8 cellular contexts compared by ENCODE assay signal in genomic region chr7:94394399-94395140, GRCh38. TPM values are rescaled to one million over a fixed set of nuclear protein-coding genes. Genes with fewer than 3 reads are reported as not detected.
DNase-seq lines count a peak whose midpoint lies in the region; TF ChIP-seq lines count a peak whose summit lies in the region.

Gene COL1A2 (plus strand): TSS chr7:94394895. CDS start chr7:94395032, 137 bp downstream.

- H3K27ac Mint-ChIP-seq in activated naive CD8-positive, alpha-beta T cell treated with anti-CD3 and anti-CD28 coated beads for 36 hours: no peak within 1 kb of the TSS

- H3K4me2 ChIP-seq in GM23248 (ENCODE audit: unreplicated experiment): peak within 1 kb of the TSS; percentile 98

- DNase-seq in AG04449 (ENCODE audit: low read depth, low spot score): peak; percentile 98
- peak; percentile 99 for DNase-seq in GM23248
- peak; percentile 20 for DNase-seq in activated naive CD8-positive, alpha-beta T cell treated with anti-CD3 and anti-CD28 coated beads for 36 hours
- peak; percentile 58 to 99 for DNase-seq in cardiac muscle cell (ENCODE audit: low read depth in 1 of 2, low spot score in 1 of 2)
- DNase-seq in posterior vena cava (ENCODE audit: low spot score): peak; percentile 97
- no peak for DNase-seq in NCI-H1092 (lab: John Stamatoyannopoulos, UW)
- DNase-seq in SK-N-DZ (ENCODE audit: low spot score): no peak
- no peak for DNase-seq in NK-92 treated with Interleukin-12 subunit alpha and Interleukin-12 subunit beta, amount 100 ng/mL, for 24 hours (lab: John Stamatoyannopoulos, UW)

- peak within 1 kb of the TSS; percentile 100 for H3K27ac ChIP-seq in GM23248
- no peak within 1 kb of the TSS for H3K27ac ChIP-seq in cardiac muscle cell

- POLR2A ChIA-PET in AG04449 (lab: Yijun Ruan, JAX): interaction anchor here (0.7 to 13.6 kb wide), 28 partner anchors 10 to 114 kb away, joined by 3 to 691 read pairs (median 7); no protein-coding TSS in a partner anchor

- peaks cover 83% of the 10 kb centered on the region for H3K79me2 ChIP-seq in GM23248 (ENCODE audit: insufficient read depth)

- H3F3A ChIP-seq in GM23248 (ENCODE audit: insufficient read depth): peaks cover 65% of the 10 kb centered on the region

- no peaks in the 10 kb centered on the region for H3K9me3 Mint-ChIP-seq in activated naive CD8-positive, alpha-beta T cell treated with anti-CD3 and anti-CD28 coated beads for 36 hours

- CTCF ChIA-PET in AG04449 (lab: Yijun Ruan, JAX): interaction anchor here (0.6 to 13.3 kb wide), 21 partner anchors 8 to 101 kb away, joined by 3 to 545 read pairs (median 4); no protein-coding TSS in a partner anchor

- H3K4me1 ChIP-seq in GM23248 (ENCODE audit: insufficient read depth) (peaks cover 28% of the 10 kb centered on the region), cardiac muscle cell (ENCODE audit: low read depth) (peaks cover 17% of the 10 kb centered on the region)

- H3K9me3 ChIP-seq in GM23248 (ENCODE audit: low read depth): no peaks in the 10 kb centered on the region
- no peaks in the 10 kb centered on the region for H3K9me3 ChIP-seq in cardiac muscle cell (ENCODE audit: low read depth)

- H2AFZ ChIP-seq in GM23248: no peak within 1 kb of the TSS

- H3K36me3 ChIP-seq in GM23248 (ENCODE audit: low read depth) (peaks cover 46% of the 10 kb centered on the region), cardiac muscle cell (no peaks in the 10 kb centered on the region)

- H4K20me1 ChIP-seq in GM23248 (ENCODE audit: insufficient read depth): no peaks in the 10 kb centered on the region

- in situ Hi-C loops in GM23248 (cut with MboI): loop anchor here (10.0 kb wide), 1 partner anchor 100 kb away; no protein-coding TSS in a partner anchor

- peak within 1 kb of the TSS; percentile 73 for H3K4me3 ChIP-seq in AG04449 (ENCODE audit: low read depth, low read length)
- H3K4me3 ChIP-seq in GM23248: peak within 1 kb of the TSS; percentile 99
- peak within 1 kb of the TSS; percentile 23 for H3K4me3 ChIP-seq in cardiac muscle cell

- H3K27me3 ChIP-seq in GM23248 (replicated peaks; ENCODE audit: insufficient read depth): no peaks in the 10 kb centered on the region
- no peaks in the 10 kb centered on the region for H3K27me3 ChIP-seq in cardiac muscle cell

- TF ChIP-seq CTCF in AG04449 (IDR thresholded peaks at IDR 0.05; ENCODE audit: insufficient read depth, low read length, missing control alignments): no peak
- TF ChIP-seq CTCF in cardiac muscle cell (IDR thresholded peaks at IDR 0.05; ENCODE audit: low read depth, low read length): no peak

- 1 to 2% methylated on average over 20 to 34 of the region's 34 CpGs for WGBS in GM23248 (ENCODE audit: low coverage in 1 of 2, low lambda C conversion rate in 2 of 2, missing lambda C conversion rate in 2 of 2), 2 experiments

- H3K9me2 ChIP-seq in GM23248 (ENCODE audit: insufficient read depth): no peaks in the 10 kb centered on the region

- peaks cover 38% of the 10 kb centered on the region for H3K27me3 Mint-ChIP-seq in activated naive CD8-positive, alpha-beta T cell treated with anti-CD3 and anti-CD28 coated beads for 36 hours

- H3K36me3 Mint-ChIP-seq in activated naive CD8-positive, alpha-beta T cell treated with anti-CD3 and anti-CD28 coated beads for 36 hours: no peaks in the 10 kb centered on the region

- H3K4me1 Mint-ChIP-seq in activated naive CD8-positive, alpha-beta T cell treated with anti-CD3 and anti-CD28 coated beads for 36 hours: peaks cover 17% of the 10 kb centered on the region

- H3K4me3 Mint-ChIP-seq in activated naive CD8-positive, alpha-beta T cell treated with anti-CD3 and anti-CD28 coated beads for 36 hours: peak within 1 kb of the TSS; percentile 73

- intact Hi-C loops in posterior vena cava (cut with DNase I): loop anchor here in 1 of 2 donors (2.0 to 5.0 kb wide), 3 partner anchors 37 to 98 kb away; no protein-coding TSS in a partner anchor

- peak within 1 kb of the TSS; percentile 100 for H3K9ac ChIP-seq in GM23248

RNA-seq across cellular contexts. Expression of gene COL1A2, which starts in this region (rescaled TPM):
- 10,930 and 11,288 TPM in 2 replicates for total RNA-seq in GM23248 (2014; rRNA removed; shearing (Covaris generic))
- polyA plus RNA-seq in GM23248 (2016; fragmentation: Nextera tagmentation; extraction: Ambion mirVana): 9,779 and 9,902 TPM in 2 replicates
- under 1 TPM; 0.30 to 0.35 TPM for total RNA-seq in activated naive CD8-positive, alpha-beta T cell treated with anti-CD3 and anti-CD28 coated beads for 36 hours
- total RNA-seq in cardiac muscle cell: 76.6 and 116 TPM in 2 replicates
- polyA plus RNA-seq in cardiac muscle cell: 73.5 and 122 TPM in 2 replicates
- 1,000 to 10,000 TPM in 1 of 2 donors, 100 to 1,000 TPM in 1; 780 to 2,112 TPM for total RNA-seq in posterior vena cava
- polyA plus RNA-seq in SK-N-DZ (2014; cell fraction: cytosol; rRNA removed): 0.73 and 1.7 TPM in 2 replicates
- polyA plus RNA-seq in SK-N-DZ (2014; cell fraction: nucleus; rRNA removed): 0.64 and 2.2 TPM in 2 replicates

Comparison
In these comparisons a context has a peak if more than half of its experiments do, and no peak if none do; other contexts are left out.
1. RNA of gene COL1A2 (total RNA-seq): 10,930 to 11,288 TPM in GM23248, 780 to 2,112 TPM in posterior vena cava and 76.6 to 116 TPM in cardiac muscle cell; 0.30 to 0.35 TPM in activated naive CD8-positive, alpha-beta T cell treated with anti-CD3 and anti-CD28 coated beads for 36 hours; every median in the first group is over 10 times any median in the second.
2. RNA of gene COL1A2 (polyA plus RNA-seq): 9,779 to 9,902 TPM in GM23248; 73.5 to 122 TPM in cardiac muscle cell; every median in the first group is over 10 times any median in the second.
3. Peak in DNase-seq in activated naive CD8-positive, alpha-beta T cell treated with anti-CD3 and anti-CD28 coated beads for 36 hours; RNA of the gene not detected or under 1 TPM.
4. DNase-seq: peak in AG04449 (single experiment), GM23248 (single experiment), cardiac muscle cell (2 of 2) and posterior vena cava (single experiment); none in NCI-H1092 (single experiment), SK-N-DZ (single experiment) and NK-92 treated with Interleukin-12 subunit alpha and Interleukin-12 subunit beta, amount 100 ng/mL, for 24 hours (single experiment).
5. H3K4me3 ChIP-seq: peak in every context shown above with its lines; median percentile 99 in GM23248; 73 in AG04449; 23 in cardiac muscle cell.